In genomic region chr12:20513189-20513588, GRCh38 we compare ENCODE assay signal across 26 cellular contexts.
"Had no signal": no experiment of that assay in that cellular context is flagged by ENCODE, and none has a peak within 500 bp of the region (broad histone marks: within the 10 kb centered on the region; RNA-seq: fewer than 3 reads in every experiment).

No MANE protein-coding gene starts in this region.

- H3K27ac ChIP-seq: adrenal gland, gastroesophageal sphincter, hepatocyte, neutrophil, ovary, prostate gland, suprapubic skin, tibial artery, upper lobe of right lung had no signal

- H3K36me3 ChIP-seq: adrenal gland, ascending aorta, gastroesophageal sphincter, neutrophil, ovary, prostate gland, suprapubic skin, tibial artery, upper lobe of right lung had no signal

- H3K4me3 ChIP-seq: adrenal gland, ascending aorta, gastroesophageal sphincter, hepatocyte, ovary, prostate gland, suprapubic skin, tibial artery, upper lobe of right lung had no signal

- H3K4me1 Mint-ChIP-seq: activated CD4-positive, alpha-beta T cell treated with anti-CD3 and anti-CD28 coated beads for 36 hours; nephron had no signal

- H3K9me3 ChIP-seq: adrenal gland, ascending aorta, gastroesophageal sphincter, neutrophil, ovary, prostate gland, suprapubic skin, tibial artery, upper lobe of right lung had no signal

- H3K27me3 Mint-ChIP-seq: activated CD4-positive, alpha-beta T cell treated with anti-CD3 and anti-CD28 coated beads for 36 hours; activated naive CD8-positive, alpha-beta T cell; effector memory CD8-positive, alpha-beta T cell had no signal

- H3K4me3 Mint-ChIP-seq: activated CD4-positive, alpha-beta T cell treated with anti-CD3 and anti-CD28 coated beads for 36 hours; activated CD8-positive, alpha-beta T cell treated with anti-CD3 and anti-CD28 coated beads, Interleukin-2, amount 10 ng/mL, durations not matched to agents 7 days and 5 days; activated naive CD8-positive, alpha-beta T cell; activated T-cell treated with anti-CD3 and anti-CD28 coated beads, Interleukin-2, amount 50 U/mL, for 72 hours; brain; effector memory CD8-positive, alpha-beta T cell; nephron had no signal

- H3K4me1 ChIP-seq: adrenal gland, prostate gland, suprapubic skin, upper lobe of right lung had no signal

- DNase-seq: activated CD4-positive, alpha-beta T cell treated with anti-CD3 and anti-CD28 coated beads for 36 hours; activated CD4-positive, CD25-positive, alpha-beta regulatory T cell; activated CD8-positive, alpha-beta T cell treated with anti-CD3 and anti-CD28 coated beads, Interleukin-2, amount 10 ng/mL, durations not matched to agents 7 days and 5 days; activated naive CD4-positive, alpha-beta T cell; activated T-cell treated with anti-CD3 and anti-CD28 coated beads for 4 hours; activated T-cell treated with anti-CD3 and anti-CD28 coated beads, Interleukin-2, amount 50 U/mL, for 72 hours; adrenal gland; cortex of kidney; effector memory CD8-positive, alpha-beta T cell; erythroblast; kidney; left colon; mammary epithelial cell; ovary; stimulated activated naive CD4-positive, alpha-beta T cell; tibial artery; upper lobe of right lung had no signal

- H3K9me3 Mint-ChIP-seq: activated T-cell treated with anti-CD3 and anti-CD28 coated beads, Interleukin-2, amount 50 U/mL, for 72 hours; effector memory CD8-positive, alpha-beta T cell; nephron had no signal

- H3K36me3 Mint-ChIP-seq: activated naive CD8-positive, alpha-beta T cell; brain had no signal

- H3K27ac Mint-ChIP-seq: activated CD4-positive, alpha-beta T cell treated with anti-CD3 and anti-CD28 coated beads for 36 hours; activated CD8-positive, alpha-beta T cell treated with anti-CD3 and anti-CD28 coated beads, Interleukin-2, amount 10 ng/mL, durations not matched to agents 7 days and 5 days; activated naive CD8-positive, alpha-beta T cell; activated T-cell treated with anti-CD3 and anti-CD28 coated beads, Interleukin-2, amount 50 U/mL, for 72 hours; brain; effector memory CD8-positive, alpha-beta T cell; nephron had no signal

- H3K27me3 ChIP-seq: adrenal gland, ascending aorta, gastroesophageal sphincter, hepatocyte, neutrophil, ovary, suprapubic skin, tibial artery, upper lobe of right lung had no signal
